ENCODE assay signal across 1 cellular context in genomic region chr2:74420006-74420405, GRCh38.
TF ChIP-seq lines count a peak whose summit lies in the region.

No MANE protein-coding gene starts in this region.

TF ChIP-seq in HepG2, 621 proteins besides CTCF, POLR2A, EP300 and RAD21:
- TF ChIP-seq ATF7 (IDR thresholded peaks at IDR 0.05): peak; percentile 6; the same call in 1 of the 2 replicates
- no peak for TF ChIP-seq ATF7 (CRISPR knock-in tag; IDR thresholded peaks at IDR 0.05)
- no peak for TF ChIP-seq ZNF672 (CRISPR knock-in tag; IDR thresholded peaks at IDR 0.05)
